9 cellular contexts compared by ENCODE assay signal in genomic region chr19:33301011-33301899, GRCh38. TPM values are rescaled to one million over a fixed set of nuclear protein-coding genes. Genes with fewer than 3 reads are reported as not detected.
DNase-seq lines count a peak whose midpoint lies in the region; ATAC-seq and TF ChIP-seq lines count a peak whose summit lies in the region.
"Had no signal": no experiment of that assay in that cellular context is flagged by ENCODE, and none has a peak within 500 bp of the region (broad histone marks: within the 10 kb centered on the region; RNA-seq: fewer than 3 reads in every experiment).

No MANE protein-coding gene starts in this region.

- no peak for DNase-seq in activated naive CD4-positive, alpha-beta T cell treated with anti-CD3 and anti-CD28 coated beads for 36 hours
- DNase-seq in activated CD8-positive, alpha-beta T cell treated with anti-CD3 and anti-CD28 coated beads for 36 hours = no peak
- DNase-seq: GDM1 had no signal

- CTCF ChIA-PET in activated naive CD4-positive, alpha-beta T cell treated with anti-CD3 and anti-CD28 coated beads for 36 hours (lab: Charles Lee) = interaction anchor here (1.1 kb wide), 1 partner anchor 9 kb away, joined by 3 read pairs; no protein-coding TSS in a partner anchor
- CTCF ChIA-PET in activated CD8-positive, alpha-beta T cell treated with anti-CD3 and anti-CD28 coated beads for 36 hours (lab: Charles Lee) = interaction anchor here (1.4 kb wide), 2 partner anchors 66 to 74 kb away, joined by 4 read pairs; no protein-coding TSS in a partner anchor

- ATAC-seq in GM21717 (IDR thresholded peaks at IDR 0.05; ENCODE audit: unreplicated experiment) (no peak), HG02870 (IDR thresholded peaks at IDR 0.05; ENCODE audit: unreplicated experiment) (no peak)
- no peak for ATAC-seq in activated CD8-positive, alpha-beta T cell treated with anti-CD3 and anti-CD28 coated beads for 36 hours

- H3K4me1 ChIP-seq in mucosa of stomach (ENCODE audit: control insufficient read depth, insufficient read depth, low read length) = peaks cover 51% of the 10 kb centered on the region
- no peaks in the 10 kb centered on the region for H3K4me1 ChIP-seq in urinary bladder (ENCODE audit: insufficient read depth)

- TF ChIP-seq CTCF in activated CD8-positive, alpha-beta T cell treated with anti-CD3 and anti-CD28 coated beads for 36 hours (IDR thresholded peaks at IDR 0.05) = no peak

- peak overlapping the region; percentile 42 for H3K9ac ChIP-seq in mucosa of stomach (ENCODE audit: low read length)

- 3% methylated on average over 95 of the region's 95 CpGs for WGBS in urinary bladder

- no peaks in the 10 kb centered on the region for H3K36me3 ChIP-seq in mucosa of stomach (ENCODE audit: control insufficient read depth, insufficient read depth, low read length)
- H3K36me3 ChIP-seq in urinary bladder (ENCODE audit: insufficient read depth) = no peaks in the 10 kb centered on the region

- H3K4me3 ChIP-seq in mucosa of stomach (ENCODE audit: low read length) (peak overlapping the region; percentile 53), urinary bladder (ENCODE audit: low read depth, low read length) (peak overlapping the region; percentile 72)

- peak overlapping the region; percentile 49 for H3K4me3 Mint-ChIP-seq in activated naive CD4-positive, alpha-beta T cell treated with anti-CD3 and anti-CD28 coated beads, Interleukin-2, amount 50 U/mL, for 24 hours
- no peak overlapping the region for H3K4me3 Mint-ChIP-seq in activated naive CD4-positive, alpha-beta T cell treated with anti-CD3 and anti-CD28 coated beads for 36 hours
- H3K4me3 Mint-ChIP-seq in dendritic cell treated with granulocyte-macrophage colony-stimulating factor and Interleukin-4, amounts not matched to agents 40 ng/mL and 50 ng/mL, for 4 days = peak overlapping the region; percentile 97
- H3K4me3 Mint-ChIP-seq in activated CD8-positive, alpha-beta T cell treated with anti-CD3 and anti-CD28 coated beads for 36 hours = no peak overlapping the region

- no peak overlapping the region for H3K27ac Mint-ChIP-seq in activated naive CD4-positive, alpha-beta T cell treated with anti-CD3 and anti-CD28 coated beads, Interleukin-2, amount 50 U/mL, for 24 hours
- no peak overlapping the region for H3K27ac Mint-ChIP-seq in activated naive CD4-positive, alpha-beta T cell treated with anti-CD3 and anti-CD28 coated beads for 36 hours
- peak overlapping the region; percentile 93 for H3K27ac Mint-ChIP-seq in dendritic cell treated with granulocyte-macrophage colony-stimulating factor and Interleukin-4, amounts not matched to agents 40 ng/mL and 50 ng/mL, for 4 days
- no peak overlapping the region for H3K27ac Mint-ChIP-seq in activated CD8-positive, alpha-beta T cell treated with anti-CD3 and anti-CD28 coated beads for 36 hours

- H3K27me3 Mint-ChIP-seq in activated naive CD4-positive, alpha-beta T cell treated with anti-CD3 and anti-CD28 coated beads, Interleukin-2, amount 50 U/mL, for 24 hours = peaks cover 28% of the 10 kb centered on the region
- peaks cover 34% of the 10 kb centered on the region for H3K27me3 Mint-ChIP-seq in activated naive CD4-positive, alpha-beta T cell treated with anti-CD3 and anti-CD28 coated beads for 36 hours (ENCODE audit: low read depth)
- no peaks in the 10 kb centered on the region for H3K27me3 Mint-ChIP-seq in dendritic cell treated with granulocyte-macrophage colony-stimulating factor and Interleukin-4, amounts not matched to agents 40 ng/mL and 50 ng/mL, for 4 days
- peaks cover 38% of the 10 kb centered on the region for H3K27me3 Mint-ChIP-seq in activated CD8-positive, alpha-beta T cell treated with anti-CD3 and anti-CD28 coated beads for 36 hours

- H3K27ac ChIP-seq in urinary bladder (ENCODE audit: low read depth) = peak overlapping the region; percentile 42

- POLR2A ChIA-PET in activated CD8-positive, alpha-beta T cell treated with anti-CD3 and anti-CD28 coated beads for 36 hours (lab: Charles Lee) = no interaction called here

- H3K9me3 Mint-ChIP-seq in activated naive CD4-positive, alpha-beta T cell treated with anti-CD3 and anti-CD28 coated beads, Interleukin-2, amount 50 U/mL, for 24 hours = no peaks in the 10 kb centered on the region
- H3K9me3 Mint-ChIP-seq in activated naive CD4-positive, alpha-beta T cell treated with anti-CD3 and anti-CD28 coated beads for 36 hours = no peaks in the 10 kb centered on the region
- H3K9me3 Mint-ChIP-seq in dendritic cell treated with granulocyte-macrophage colony-stimulating factor and Interleukin-4, amounts not matched to agents 40 ng/mL and 50 ng/mL, for 4 days = no peaks in the 10 kb centered on the region
- H3K9me3 Mint-ChIP-seq in activated CD8-positive, alpha-beta T cell treated with anti-CD3 and anti-CD28 coated beads for 36 hours = no peaks in the 10 kb centered on the region

- intact Hi-C loops in activated naive CD4-positive, alpha-beta T cell treated with anti-CD3 and anti-CD28 coated beads for 36 hours (cut with micrococcal nuclease) = loop anchor here (5.0 kb wide), 2 partner anchors 106 to 124 kb away; no protein-coding TSS in a partner anchor
- intact Hi-C loops in dendritic cell treated with granulocyte-macrophage colony-stimulating factor and Interleukin-4, amounts not matched to agents 40 ng/mL and 50 ng/mL, for 4 days (cut with micrococcal nuclease) = loop anchor here (5.0 kb wide), 2 partner anchors 54 to 106 kb away; no protein-coding TSS in a partner anchor
- intact Hi-C loops in activated CD8-positive, alpha-beta T cell treated with anti-CD3 and anti-CD28 coated beads for 36 hours (cut with micrococcal nuclease) = no loop called here

- H3K36me3 Mint-ChIP-seq in activated naive CD4-positive, alpha-beta T cell treated with anti-CD3 and anti-CD28 coated beads, Interleukin-2, amount 50 U/mL, for 24 hours = no peaks in the 10 kb centered on the region
- H3K36me3 Mint-ChIP-seq in activated naive CD4-positive, alpha-beta T cell treated with anti-CD3 and anti-CD28 coated beads for 36 hours (ENCODE audit: low read depth) = no peaks in the 10 kb centered on the region
- peaks cover 41% of the 10 kb centered on the region for H3K36me3 Mint-ChIP-seq in dendritic cell treated with granulocyte-macrophage colony-stimulating factor and Interleukin-4, amounts not matched to agents 40 ng/mL and 50 ng/mL, for 4 days (ENCODE audit: low read depth)
- H3K36me3 Mint-ChIP-seq in activated CD8-positive, alpha-beta T cell treated with anti-CD3 and anti-CD28 coated beads for 36 hours (ENCODE audit: low read depth) = no peaks in the 10 kb centered on the region

- peaks cover 3% of the 10 kb centered on the region for H3K4me1 Mint-ChIP-seq in activated naive CD4-positive, alpha-beta T cell treated with anti-CD3 and anti-CD28 coated beads, Interleukin-2, amount 50 U/mL, for 24 hours
- no peaks in the 10 kb centered on the region for H3K4me1 Mint-ChIP-seq in activated naive CD4-positive, alpha-beta T cell treated with anti-CD3 and anti-CD28 coated beads for 36 hours (ENCODE audit: low read depth)
- peaks cover 60% of the 10 kb centered on the region for H3K4me1 Mint-ChIP-seq in dendritic cell treated with granulocyte-macrophage colony-stimulating factor and Interleukin-4, amounts not matched to agents 40 ng/mL and 50 ng/mL, for 4 days (ENCODE audit: low read depth)
- no peaks in the 10 kb centered on the region for H3K4me1 Mint-ChIP-seq in activated CD8-positive, alpha-beta T cell treated with anti-CD3 and anti-CD28 coated beads for 36 hours (ENCODE audit: low read depth)

- H3K9me3 ChIP-seq in mucosa of stomach (ENCODE audit: control insufficient read depth, low read length) = no peaks in the 10 kb centered on the region

- H3K27me3 ChIP-seq in mucosa of stomach (ENCODE audit: control insufficient read depth, insufficient read depth, low read length) = peaks cover 4% of the 10 kb centered on the region

RNA-seq across cellular contexts. Expression of gene CEBPA, which starts 1.1 kb away (rescaled TPM):
- total RNA-seq in activated naive CD4-positive, alpha-beta T cell treated with anti-CD3 and anti-CD28 coated beads for 36 hours = under 1 TPM; 0.10 TPM
- 10.4 TPM for total RNA-seq in urinary bladder
- 10.8 TPM for polyA plus RNA-seq in urinary bladder
- under 1 TPM; 0.34 to 0.45 TPM for total RNA-seq in activated CD8-positive, alpha-beta T cell treated with anti-CD3 and anti-CD28 coated beads for 36 hours

Comparison
In these comparisons a context has a peak if more than half of its experiments do, and no peak if none do; other contexts are left out.
1. H3K4me3 Mint-ChIP-seq: peak in activated naive CD4-positive, alpha-beta T cell treated with anti-CD3 and anti-CD28 coated beads, Interleukin-2, amount 50 U/mL, for 24 hours (single experiment) and dendritic cell treated with granulocyte-macrophage colony-stimulating factor and Interleukin-4, amounts not matched to agents 40 ng/mL and 50 ng/mL, for 4 days (single experiment); none in activated naive CD4-positive, alpha-beta T cell treated with anti-CD3 and anti-CD28 coated beads for 36 hours (single experiment) and activated CD8-positive, alpha-beta T cell treated with anti-CD3 and anti-CD28 coated beads for 36 hours (single experiment).